Comparison of ENCODE assay signal across 18 cellular contexts in the genomic region with DNA sequence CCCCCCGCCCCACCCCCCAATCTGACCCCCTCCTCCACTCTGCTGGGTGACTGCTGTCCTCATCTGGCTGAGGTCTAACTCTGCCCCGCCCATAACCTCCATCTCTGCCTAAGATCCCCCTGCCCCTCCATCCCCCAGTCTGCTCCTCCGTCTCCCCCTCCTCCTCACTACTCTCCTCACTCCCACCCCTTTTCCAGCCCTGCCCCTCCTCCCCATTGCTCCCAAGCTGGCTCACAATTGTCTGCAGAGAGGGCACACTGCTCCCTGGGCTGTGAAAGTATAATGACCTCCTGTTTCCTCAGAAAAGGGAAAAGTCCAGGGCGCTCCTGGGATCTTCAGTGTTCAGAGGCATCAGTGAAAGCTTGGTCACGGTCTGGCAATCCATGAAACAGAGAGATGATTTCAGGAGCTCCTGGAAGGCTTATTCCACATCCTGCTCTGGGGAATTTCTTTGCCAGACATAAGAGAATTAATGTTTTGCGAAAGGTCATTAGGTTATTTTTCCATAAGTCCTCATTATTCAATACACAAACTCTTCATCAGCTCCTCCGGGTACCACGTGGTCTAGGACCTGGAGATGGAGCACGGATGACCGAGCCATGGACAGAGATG. TPM values are rescaled to one million over a fixed set of nuclear protein-coding genes. Genes with fewer than 3 reads are reported as not detected.
"Had no signal": no experiment of that assay in that cellular context is flagged by ENCODE, and none has a peak within 500 bp of the region (broad histone marks: within the 10 kb centered on the region; RNA-seq: fewer than 3 reads in every experiment).

No MANE protein-coding gene starts in this region.

- ATAC-seq: activated CD8-positive, alpha-beta memory T cell treated with anti-CD3 and anti-CD28 coated beads, Interleukin-2, amount 10 ng/mL, durations not matched to agents 7 days and 5 days; lower lobe of right lung; mucosa of descending colon; naive thymus-derived CD8-positive, alpha-beta T cell; psoas muscle had no signal

- DNase-seq: activated CD4-positive, alpha-beta T cell treated with anti-CD3 and anti-CD28 coated beads, Interleukin-2, amount 50 U/mL, for 48 hours; activated CD4-positive, CD25-positive, alpha-beta regulatory T cell treated with anti-CD3 and anti-CD28 coated beads, Interleukin-2, amount 50 U/mL, for 72 hours; activated CD8-positive, alpha-beta memory T cell treated with anti-CD3 and anti-CD28 coated beads, Interleukin-2, amount 10 ng/mL, durations not matched to agents 7 days and 5 days; activated gamma-delta T cell; activated T-cell treated with anti-CD3 and anti-CD28 coated beads, Interleukin-2, amount 50 U/mL, for 24 hours; lower lobe of right lung; mucosa of descending colon; naive thymus-derived CD8-positive, alpha-beta T cell; psoas muscle; stimulated activated CD4-positive, alpha-beta T cell treated with anti-CD3 and anti-CD28 coated beads, Interleukin-12 subunit alpha, Interleukin-12 subunit beta, amount 100 ng/mL, for 4 hours; stimulated activated naive CD4-positive, alpha-beta T cell treated with Interleukin-2 at 50 U/mL for 16 hours; trophoblast cell had no signal

- H3K4me3 ChIP-seq: breast epithelium, lower lobe of right lung, mucosa of descending colon, psoas muscle had no signal

- H3K4me1 Mint-ChIP-seq: activated CD8-positive, alpha-beta memory T cell treated with anti-CD3 and anti-CD28 coated beads, Interleukin-2, amount 10 ng/mL, durations not matched to agents 7 days and 5 days had no signal

- H3K9me3 Mint-ChIP-seq: activated T-cell treated with anti-CD3 and anti-CD28 coated beads, Interleukin-2, amount 50 U/mL, for 24 hours; naive thymus-derived CD8-positive, alpha-beta T cell had no signal

- H3K36me3 Mint-ChIP-seq: activated CD8-positive, alpha-beta memory T cell treated with anti-CD3 and anti-CD28 coated beads, Interleukin-2, amount 10 ng/mL, durations not matched to agents 7 days and 5 days; activated naive CD8-positive, alpha-beta T cell; naive thymus-derived CD8-positive, alpha-beta T cell had no signal

- H3K27me3 Mint-ChIP-seq: activated CD8-positive, alpha-beta memory T cell treated with anti-CD3 and anti-CD28 coated beads, Interleukin-2, amount 10 ng/mL, durations not matched to agents 7 days and 5 days had no signal

- H3K27ac ChIP-seq: breast epithelium, lower lobe of right lung, psoas muscle had no signal

- H3K4me3 Mint-ChIP-seq: activated CD8-positive, alpha-beta memory T cell treated with anti-CD3 and anti-CD28 coated beads, Interleukin-2, amount 10 ng/mL, durations not matched to agents 7 days and 5 days; activated naive CD8-positive, alpha-beta T cell; activated T-cell treated with anti-CD3 and anti-CD28 coated beads, Interleukin-2, amount 50 U/mL, for 24 hours; naive thymus-derived CD8-positive, alpha-beta T cell had no signal

- H3K4me1 ChIP-seq: breast epithelium, lower lobe of right lung, psoas muscle had no signal

- H3K36me3 ChIP-seq: breast epithelium, lower lobe of right lung had no signal

- H3K9me3 ChIP-seq: lower lobe of right lung, mucosa of descending colon had no signal

- H3K27ac Mint-ChIP-seq: activated CD8-positive, alpha-beta memory T cell treated with anti-CD3 and anti-CD28 coated beads, Interleukin-2, amount 10 ng/mL, durations not matched to agents 7 days and 5 days; activated naive CD8-positive, alpha-beta T cell; activated T-cell treated with anti-CD3 and anti-CD28 coated beads, Interleukin-2, amount 50 U/mL, for 24 hours; naive thymus-derived CD8-positive, alpha-beta T cell had no signal

- H3K27me3 ChIP-seq: breast epithelium had no signal

RNA-seq across cellular contexts. Expression of a gene that starts 21.5 kb away (rescaled TPM):
- total RNA-seq: activated CD8-positive, alpha-beta memory T cell treated with anti-CD3 and anti-CD28 coated beads, Interleukin-2, amount 10 ng/mL, durations not matched to agents 7 days and 5 days; breast epithelium; cerebellum; dermis microvascular lymphatic vessel endothelial cell; frontal cortex; lower lobe of right lung; mucosa of descending colon; naive thymus-derived CD8-positive, alpha-beta T cell; osteoblast; psoas muscle had no signal
- polyA plus RNA-seq: naive thymus-derived CD8-positive, alpha-beta T cell; psoas muscle had no signal

RNA-seq across cellular contexts. Expression of a gene that starts 31.5 kb away (rescaled TPM):
- total RNA-seq: activated CD8-positive, alpha-beta memory T cell treated with anti-CD3 and anti-CD28 coated beads, Interleukin-2, amount 10 ng/mL, durations not matched to agents 7 days and 5 days; breast epithelium; cerebellum; dermis microvascular lymphatic vessel endothelial cell; frontal cortex; lower lobe of right lung; mucosa of descending colon; naive thymus-derived CD8-positive, alpha-beta T cell; osteoblast; psoas muscle had no signal
- polyA plus RNA-seq: naive thymus-derived CD8-positive, alpha-beta T cell; psoas muscle had no signal
